Comparison of ENCODE assay signal across 12 cellular contexts in genomic region chr3:94044100-94044936, GRCh38. TPM values are rescaled to one million over a fixed set of nuclear protein-coding genes. Genes with fewer than 3 reads are reported as not detected.
"Had no signal": no experiment of that assay in that cellular context is flagged by ENCODE, and none has a peak within 500 bp of the region (broad histone marks: within the 10 kb centered on the region; RNA-seq: fewer than 3 reads in every experiment).

No MANE protein-coding gene starts in this region.

RNA-seq across cellular contexts. Expression of gene STX19, which starts 15.9 kb away (rescaled TPM):
- total RNA-seq: activated CD4-positive, alpha-beta memory T cell treated with anti-CD3 and anti-CD28 coated beads, Interleukin-2, amount 10 ng/mL, durations not matched to agents 7 days and 5 days; activated CD4-positive, alpha-beta T cell treated with anti-CD3 and anti-CD28 coated beads for 36 hours; activated CD4-positive, alpha-beta T cell treated with anti-CD3 and anti-CD28 coated beads, Interleukin-2, amount 10 ng/mL, durations not matched to agents 7 days and 5 days; activated CD8-positive, alpha-beta memory T cell treated with anti-CD3 and anti-CD28 coated beads for 36 hours; activated naive CD8-positive, alpha-beta T cell treated with anti-CD3 and anti-CD28 coated beads, Interleukin-2, amount 10 ng/mL, durations not matched to agents 7 days and 5 days; activated T-cell treated with anti-CD3 and anti-CD28 coated beads, Interleukin-2, amount 50 U/mL, for 4 hours; activated T-helper 2 cell treated with anti-CD3 and anti-CD28 coated beads, Interferon-gamma antibody, Interleukin-2, Interleukin-4, amounts not matched to agents 10 μg/mL and 5 μg/mL and 100 μg/mL, durations not matched to agents 14 hours and 24 hours and 36 hours; ascending aorta; cardiac muscle cell; cerebellum; T-helper 2 cell treated with Interferon-gamma antibody and Interleukin-4, amounts not matched to agents 100 ng/mL and 5 ng/mL, for 36 hours; WTC11 had no signal
